In genomic region chr2:98759827-98760625, GRCh38 we compare ENCODE assay signal across 14 cellular contexts. TPM values are rescaled to one million over a fixed set of nuclear protein-coding genes. Genes with fewer than 3 reads are reported as not detected.
A peak's percentile ranks its signal among the peaks of the same experiment; 100 is the strongest.
DNase-seq lines count a peak whose midpoint lies in the region; ATAC-seq and TF ChIP-seq lines count a peak whose summit lies in the region.
"Had no signal": no experiment of that assay in that cellular context is flagged by ENCODE, and none has a peak within 500 bp of the region (broad histone marks: within the 10 kb centered on the region; RNA-seq: fewer than 3 reads in every experiment).

No MANE protein-coding gene starts in this region.

- peaks cover 73% of the 10 kb centered on the region for H3K4me1 Mint-ChIP-seq in activated naive CD4-positive, alpha-beta T cell treated with anti-CD3 and anti-CD28 coated beads, Interleukin-2, amount 10 ng/mL, durations not matched to agents 7 days and 5 days
- peaks cover 79% of the 10 kb centered on the region for H3K4me1 Mint-ChIP-seq in dendritic cell treated with granulocyte-macrophage colony-stimulating factor and Interleukin-4, amounts not matched to agents 40 ng/mL and 50 ng/mL, for 4 days (ENCODE audit: low read depth)
- H3K4me1 Mint-ChIP-seq: nephron progenitor cell had no signal

- H4K20me1 ChIP-seq in OCI-LY7 (ENCODE audit: insufficient read depth, low read length) = no peaks in the 10 kb centered on the region

- no peaks in the 10 kb centered on the region for H3K27me3 Mint-ChIP-seq in activated naive CD4-positive, alpha-beta T cell treated with anti-CD3 and anti-CD28 coated beads, Interleukin-2, amount 10 ng/mL, durations not matched to agents 7 days and 5 days
- H3K27me3 Mint-ChIP-seq in dendritic cell treated with granulocyte-macrophage colony-stimulating factor and Interleukin-4, amounts not matched to agents 40 ng/mL and 50 ng/mL, for 4 days = no peaks in the 10 kb centered on the region

- BruUV-seq in OCI-LY7 (replicated peaks; lab: Mats Ljungman, UMichigan) = no TSS peak

- H3K36me3 ChIP-seq in OCI-LY7 (ENCODE audit: insufficient read depth, low read length) (no peaks in the 10 kb centered on the region), transverse colon (no peaks in the 10 kb centered on the region), testis (ENCODE audit: low read depth, missing control alignments) (no peaks in the 10 kb centered on the region)
- H3K36me3 ChIP-seq: vagina had no signal

- WGBS in transverse colon (ENCODE audit: low coverage in 1 of 2), 2 donors = 60 to 70% methylated on average over 2 to 6 of the region's 6 CpGs
- 54 to 68% methylated on average over 6 of the region's 6 CpGs for WGBS in testis, 2 donors

- CTCF ChIA-PET in activated naive CD4-positive, alpha-beta T cell treated with anti-CD3 and anti-CD28 coated beads, Interleukin-2, amount 10 ng/mL, durations not matched to agents 7 days and 5 days (lab: Charles Lee) = interaction anchor here (0.7 to 2.2 kb wide), 2 partner anchors 31 to 77 kb away, joined by 3 to 9 read pairs; no protein-coding TSS in a partner anchor
- CTCF ChIA-PET in OCI-LY7 (lab: Charles Lee; ENCODE audit: unreplicated experiment) = no interaction called here

- H3K27ac ChIP-seq in OCI-LY7 (ENCODE audit: low read depth, low read length, poor library complexity, severe bottlenecking) = peak overlapping the region; percentile 90
- H3K27ac ChIP-seq in transverse colon = peak overlapping the region in 3 of 4 donors; percentile 7 to 60 (median 47)
- no peak overlapping the region for H3K27ac ChIP-seq in testis
- H3K27ac ChIP-seq: vagina had no signal

- no peaks in the 10 kb centered on the region for H3K9me3 Mint-ChIP-seq in activated naive CD4-positive, alpha-beta T cell treated with anti-CD3 and anti-CD28 coated beads, Interleukin-2, amount 10 ng/mL, durations not matched to agents 7 days and 5 days
- H3K9me3 Mint-ChIP-seq in activated naive CD4-positive, alpha-beta T cell treated with anti-CD3 and anti-CD28 coated beads, Interleukin-2, amount 50 U/mL, for 72 hours = peaks cover 0 to 7% of the 10 kb centered on the region in 2 donors
- no peaks in the 10 kb centered on the region for H3K9me3 Mint-ChIP-seq in dendritic cell treated with granulocyte-macrophage colony-stimulating factor and Interleukin-4, amounts not matched to agents 40 ng/mL and 50 ng/mL, for 4 days
- H3K9me3 Mint-ChIP-seq: nephron progenitor cell had no signal

- no peak overlapping the region for H3K4me3 Mint-ChIP-seq in activated naive CD4-positive, alpha-beta T cell treated with anti-CD3 and anti-CD28 coated beads, Interleukin-2, amount 10 ng/mL, durations not matched to agents 7 days and 5 days
- no peak overlapping the region for H3K4me3 Mint-ChIP-seq in dendritic cell treated with granulocyte-macrophage colony-stimulating factor and Interleukin-4, amounts not matched to agents 40 ng/mL and 50 ng/mL, for 4 days
- H3K4me3 Mint-ChIP-seq: nephron progenitor cell had no signal

- H3K4me3 ChIP-seq in OCI-LY7 (ENCODE audit: low read depth, low read length, poor library complexity, severe bottlenecking) (peak overlapping the region; percentile 36), transverse colon (no peak overlapping the region), testis (no peak overlapping the region)
- H3K4me3 ChIP-seq: smooth muscle cell, vagina had no signal

- no peak for TF ChIP-seq CTCF in OCI-LY7 (conservative IDR thresholded peaks at IDR 0.05; ENCODE audit: low read length)
- no peak for TF ChIP-seq CTCF in transverse colon (IDR thresholded peaks at IDR 0.05)
- no peak for TF ChIP-seq CTCF in testis (IDR thresholded peaks at IDR 0.05)

- H3K4me2 ChIP-seq in OCI-LY7 (ENCODE audit: low read length) = peak overlapping the region; percentile 78
- H3K4me2 ChIP-seq: smooth muscle cell had no signal

- DNase-seq in activated naive CD4-positive, alpha-beta T cell treated with anti-CD3 and anti-CD28 coated beads, Interleukin-2, amount 10 ng/mL, durations not matched to agents 7 days and 5 days = no peak
- DNase-seq in activated naive CD4-positive, alpha-beta T cell treated with anti-CD3 and anti-CD28 coated beads, Interleukin-2, amount 50 U/mL, for 72 hours (ENCODE audit: low spot score in 2 of 2) = no peak
- peak; percentile 50 for DNase-seq in OCI-LY7 (ENCODE audit: low spot score)
- no peak for DNase-seq in transverse colon
- no peak for DNase-seq in NCI-H345 (lab: John Stamatoyannopoulos, UW)
- DNase-seq in testis = no peak
- DNase-seq in COR-L47 (lab: John Stamatoyannopoulos, UW) = no peak
- DNase-seq: activated CD4-positive, CD25-positive, alpha-beta regulatory T cell; activated naive CD4-positive, alpha-beta T cell; NCI-H226; nephron progenitor cell had no signal

- H3K4me1 ChIP-seq in OCI-LY7 (ENCODE audit: insufficient read depth, low read length, poor library complexity, severe bottlenecking) = peaks cover 90% of the 10 kb centered on the region
- H3K4me1 ChIP-seq in transverse colon = peaks cover 0 to 20% (median 7%) of the 10 kb centered on the region in 4 donors
- H3K4me1 ChIP-seq in testis = peaks cover 10% of the 10 kb centered on the region

- in situ Hi-C loops in transverse colon (cut with MboI; ENCODE audit: low pct_ligation_motif_present in 1 of 4, low pct_unique_long_range_greater_than_20kb in 1 of 4, low sequenced_read_pairs in 3 of 4) = no loop called here

- H3K9me2 ChIP-seq in OCI-LY7 (ENCODE audit: insufficient read depth, low read length) = no peaks in the 10 kb centered on the region

- H3K27me3 ChIP-seq in transverse colon (no peaks in the 10 kb centered on the region), testis (no peaks in the 10 kb centered on the region)
- H3K27me3 ChIP-seq: vagina had no signal

- TF ChIP-seq POLR2A in transverse colon (IDR thresholded peaks at IDR 0.05) (no peak), testis (IDR thresholded peaks at IDR 0.05) (no peak)

- no peak for TF ChIP-seq EP300 in transverse colon (IDR thresholded peaks at IDR 0.05; ENCODE audit: low read depth)

- intact Hi-C loops in OCI-LY7 (cut with micrococcal nuclease; ENCODE audit: unreplicated experiment) (loop anchor here (5.0 kb wide), 1 partner anchor 113 kb away; no protein-coding TSS in a partner anchor), transverse colon (cut with DNase I; ENCODE audit: low total_unique reads) (no loop called here), testis (cut with DNase I; ENCODE audit: low total_unique reads) (no loop called here)
- intact Hi-C loops in dendritic cell treated with granulocyte-macrophage colony-stimulating factor and Interleukin-4, amounts not matched to agents 40 ng/mL and 50 ng/mL, for 4 days (cut with micrococcal nuclease) = no loop called here

- H3K79me2 ChIP-seq in OCI-LY7 (ENCODE audit: insufficient read depth, low read depth, low read length) = no peaks in the 10 kb centered on the region

- H3K9me3 ChIP-seq in OCI-LY7 (ENCODE audit: low read length) (no peaks in the 10 kb centered on the region), transverse colon (no peaks in the 10 kb centered on the region), testis (no peaks in the 10 kb centered on the region)
- H3K9me3 ChIP-seq: vagina had no signal

- H2AFZ ChIP-seq in OCI-LY7 (ENCODE audit: low read length) = peak overlapping the region; percentile 70

- H3K27ac Mint-ChIP-seq in activated naive CD4-positive, alpha-beta T cell treated with anti-CD3 and anti-CD28 coated beads, Interleukin-2, amount 10 ng/mL, durations not matched to agents 7 days and 5 days = peak overlapping the region; percentile 93
- H3K27ac Mint-ChIP-seq in activated naive CD4-positive, alpha-beta T cell treated with anti-CD3 and anti-CD28 coated beads, Interleukin-2, amount 50 U/mL, for 72 hours = no peak overlapping the region
- peak overlapping the region; percentile 95 for H3K27ac Mint-ChIP-seq in dendritic cell treated with granulocyte-macrophage colony-stimulating factor and Interleukin-4, amounts not matched to agents 40 ng/mL and 50 ng/mL, for 4 days
- H3K27ac Mint-ChIP-seq: nephron progenitor cell had no signal

- POLR2A ChIA-PET in OCI-LY7 (lab: Charles Lee) = interaction anchor here (0.6 to 1.2 kb wide), 3 partner anchors 13 to 331 kb away, joined by 3 to 5 read pairs (median 3); no protein-coding TSS in a partner anchor

- H3K36me3 Mint-ChIP-seq in activated naive CD4-positive, alpha-beta T cell treated with anti-CD3 and anti-CD28 coated beads, Interleukin-2, amount 10 ng/mL, durations not matched to agents 7 days and 5 days = peaks cover 20% of the 10 kb centered on the region
- H3K36me3 Mint-ChIP-seq in activated naive CD4-positive, alpha-beta T cell treated with anti-CD3 and anti-CD28 coated beads, Interleukin-2, amount 50 U/mL, for 72 hours = peaks cover 0 to 13% of the 10 kb centered on the region in 2 donors
- peaks cover 16% of the 10 kb centered on the region for H3K36me3 Mint-ChIP-seq in dendritic cell treated with granulocyte-macrophage colony-stimulating factor and Interleukin-4, amounts not matched to agents 40 ng/mL and 50 ng/mL, for 4 days (ENCODE audit: low read depth)

- ATAC-seq in activated naive CD4-positive, alpha-beta T cell treated with anti-CD3 and anti-CD28 coated beads, Interleukin-2, amount 50 U/mL, for 72 hours = no peak

RNA-seq across cellular contexts. Expression of gene MGAT4A, which starts 29.1 kb away (rescaled TPM):
- total RNA-seq in activated naive CD4-positive, alpha-beta T cell treated with anti-CD3 and anti-CD28 coated beads, Interleukin-2, amount 50 U/mL, for 72 hours = 10 to 100 TPM; 59.1 to 95.6 TPM
- total RNA-seq in OCI-LY7 (2014; rRNA removed; shearing (Covaris generic)) = 7.7 and 10.1 TPM in 2 replicates
- total RNA-seq in OCI-LY7 (2022) = 9.5 and 15.4 TPM in 2 replicates
- total RNA-seq in transverse colon = 100 to 1,000 TPM in 3 of 4 donors, 10 to 100 TPM in 1; 29.9 to 237 (median 124) TPM
- total RNA-seq in testis = 10 to 100 TPM; 13.8 to 13.9 TPM
- 12.1 TPM for polyA plus RNA-seq in testis (ENCODE audit: insufficient read depth, low read depth, low replicate concordance)

Comparison
In these comparisons a context has a peak if more than half of its experiments do, and no peak if none do; other contexts are left out.
1. H3K27ac Mint-ChIP-seq: peak in activated naive CD4-positive, alpha-beta T cell treated with anti-CD3 and anti-CD28 coated beads, Interleukin-2, amount 10 ng/mL, durations not matched to agents 7 days and 5 days (single experiment) and dendritic cell treated with granulocyte-macrophage colony-stimulating factor and Interleukin-4, amounts not matched to agents 40 ng/mL and 50 ng/mL, for 4 days (single experiment); none in activated naive CD4-positive, alpha-beta T cell treated with anti-CD3 and anti-CD28 coated beads, Interleukin-2, amount 50 U/mL, for 72 hours (0 of 2).
2. H3K27ac ChIP-seq: peak in OCI-LY7 (single experiment) and transverse colon (3 of 4); none in testis (0 of 2).